In the genomic region with DNA sequence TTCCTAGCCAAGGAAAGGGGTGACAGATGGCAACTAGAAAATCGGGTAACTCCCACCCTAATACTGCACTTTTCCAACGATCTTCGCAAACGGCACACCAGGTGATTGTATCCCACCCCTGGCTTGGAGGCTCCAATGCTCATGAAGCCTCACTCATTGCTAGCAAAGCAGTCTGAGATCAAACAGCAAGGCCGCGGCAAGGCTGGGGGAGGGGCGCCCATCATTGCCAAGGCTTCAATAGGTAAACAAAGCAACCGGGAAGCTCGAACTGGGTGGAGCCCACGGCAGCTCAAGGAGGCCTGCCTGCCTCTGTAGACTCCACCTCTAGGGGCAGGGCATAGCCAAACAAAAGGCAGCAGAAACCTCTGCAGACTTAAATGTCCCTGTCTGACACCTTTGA, we compare ENCODE assay signal across 5 cellular contexts. TPM values are rescaled to one million over a fixed set of nuclear protein-coding genes. Genes with fewer than 3 reads are reported as not detected.
DNase-seq lines count a peak whose midpoint lies in the region; ATAC-seq, FAIRE-seq and TF ChIP-seq lines count a peak whose summit lies in the region.
"Not testable (repeated sequence)": the region's sequence is repeated elsewhere in the genome, so short reads cannot be mapped to it uniquely, and the experiment has no call there.

No MANE protein-coding gene starts in this region.

- peak overlapping the region; percentile 32; the same call in 1 of the 2 replicates for H3K4me2 ChIP-seq in K562 (ENCODE audit: insufficient read depth, low read length)
- not testable (repeated sequence) for H3K4me2 ChIP-seq in HepG2 (ENCODE audit: low read depth, low read length)

- H3K9me1 ChIP-seq in K562 (ENCODE audit: control insufficient read depth, insufficient read depth, low read length): not testable (repeated sequence)

- not testable (repeated sequence) for H3K4me1 ChIP-seq in NT2/D1 (ENCODE audit: insufficient read depth, insufficient read length); K562 (replicated peaks in 1 of 2; ENCODE audit: control insufficient read depth in 2 of 2, insufficient read depth in 2 of 2, low read length in 2 of 2); HepG2 (ENCODE audit: insufficient read depth, low read length)

- not testable (repeated sequence) for H3K27ac ChIP-seq in K562 (ENCODE audit: extremely low read depth, low read depth, low read length); HepG2 (ENCODE audit: extremely low read length, insufficient read depth, low read length)

- TF ChIP-seq EP300 in K562 (IDR thresholded peaks at IDR 0.05; ENCODE audit: low read length); HepG2 (IDR thresholded peaks at IDR 0.05; ENCODE audit: low read depth in 2 of 2, low read length in 2 of 2); HepG2 (CRISPR knock-in tag; IDR thresholded peaks at IDR 0.05; ENCODE audit: borderline replicate concordance): not testable (repeated sequence)

- intact Hi-C loops in K562 (cut with micrococcal nuclease); HepG2 (cut with micrococcal nuclease; ENCODE audit: unreplicated experiment); posterior vena cava (cut with DNase I): not testable (repeated sequence)

- BruUV-seq in K562 (replicated peaks; lab: Mats Ljungman, UMichigan); HepG2 (replicated peaks; lab: Mats Ljungman, UMichigan): not testable (repeated sequence)

- not testable (repeated sequence) for TF ChIP-seq CTCF in K562 (IDR thresholded peaks at IDR 0.05 in 2 of 3, conservative IDR thresholded peaks at IDR 0.05 in 1 of 3; ENCODE audit: insufficient read depth in 2 of 3, low read depth in 1 of 3, low read length in 3 of 3); HepG2 (CRISPR knock-in tag; IDR thresholded peaks at IDR 0.05)

- CTCF ChIA-PET in K562 (lab: Yijun Ruan, JAX; ENCODE audit: low intra/inter-chr PET ratio); HepG2 (lab: Yijun Ruan, JAX; ENCODE audit: low intra/inter-chr PET ratio, low total read pairs): not testable (repeated sequence)

- not testable (repeated sequence) for H3K9ac ChIP-seq in NT2/D1 (ENCODE audit: insufficient read length, low read depth); K562 (ENCODE audit: insufficient read depth in 1 of 2, low read depth in 2 of 2, low read length in 2 of 2); HepG2 (ENCODE audit: insufficient read depth, low read depth, low read length)

- DNase-seq in ELF-1 (ENCODE audit: low read depth, low spot score): peak; percentile 3
- peak; percentile 9 for DNase-seq in NT2/D1 (ENCODE audit: low read depth, low spot score)
- peak in 1 of 4 experiments; percentile 6 for DNase-seq in K562 (ENCODE audit: extremely low read depth in 1 of 4, low spot score in 3 of 4)
- not testable (repeated sequence) for DNase-seq in HepG2 (ENCODE audit: low spot score)
- peak; percentile 60 for DNase-seq in posterior vena cava (ENCODE audit: low spot score)

- not testable (repeated sequence) for H3K27me3 ChIP-seq in NT2/D1 (ENCODE audit: insufficient read depth, insufficient read length); K562 (ENCODE audit: control insufficient read depth in 2 of 2, insufficient read depth in 2 of 2, low read length in 2 of 2); HepG2 (ENCODE audit: control insufficient read depth in 1 of 2, insufficient read depth in 2 of 2, low read length in 2 of 2)

- in situ Hi-C loops in K562 (cut with MboI); HepG2 (cut with HindIII; ENCODE audit: extremely low pct_ligation_motif_present, low pct_unique_long_range_greater_than_20kb): not testable (repeated sequence)

- not testable (repeated sequence) for H3K4me3 ChIP-seq in NT2/D1 (ENCODE audit: insufficient read length, low read depth); K562; HepG2 (replicated peaks in 1 of 3; ENCODE audit: insufficient read depth in 1 of 3, low read depth in 2 of 3, low read length in 3 of 3)

- not testable (repeated sequence) for FAIRE-seq in K562 (lab: Jason Lieb, UNC); HepG2 (lab: Jason Lieb, UNC)

- 6% methylated on average over 9 of the region's 10 CpGs for WGBS in K562 (ENCODE audit: insufficient coverage, low coverage, missing lambda C conversion rate)
- WGBS in HepG2 (ENCODE audit: low lambda C conversion rate): 57% methylated on average over 10 of the region's 10 CpGs

- TF ChIP-seq POLR2A in K562 (conservative IDR thresholded peaks at IDR 0.05); HepG2 (IDR thresholded peaks at IDR 0.05; ENCODE audit: insufficient read depth in 1 of 2, low read depth in 2 of 2, low read length in 2 of 2): not testable (repeated sequence)

- not testable (repeated sequence) for H3K36me3 ChIP-seq in NT2/D1 (ENCODE audit: insufficient read depth, insufficient read length, low read length); K562 (ENCODE audit: control insufficient read depth, insufficient read depth, low read length); HepG2 (replicated peaks in 1 of 2; ENCODE audit: control insufficient read depth in 1 of 2, insufficient read depth in 2 of 2, low read length in 2 of 2)

- ATAC-seq in K562, HepG2: not testable (repeated sequence)

- not testable (repeated sequence) for TF ChIP-seq RAD21 in K562 (CRISPR knock-in tag; conservative IDR thresholded peaks at IDR 0.05 in 1 of 2, IDR thresholded peaks at IDR 0.05 in 1 of 2); HepG2 (CRISPR knock-in tag; IDR thresholded peaks at IDR 0.05)

- H3K9me3 ChIP-seq in NT2/D1 (ENCODE audit: insufficient read depth, low read length); K562 (replicated peaks; ENCODE audit: control insufficient read depth, insufficient read depth, low read depth, low read length): not testable (repeated sequence)
- H3K9me3 ChIP-seq in HepG2 (ENCODE audit: low read length): peaks cover 19% of the 10 kb centered on the region

- not testable (repeated sequence) for H4K20me1 ChIP-seq in K562 (replicated peaks; ENCODE audit: control insufficient read depth, insufficient read depth, low read length); HepG2 (ENCODE audit: insufficient read depth, low read length)

- peak overlapping the region; percentile 22; the same call in 1 of the 2 replicates for H2AFZ ChIP-seq in K562 (ENCODE audit: low read depth, low read length)
- H2AFZ ChIP-seq in HepG2 (ENCODE audit: low read length): not testable (repeated sequence)

- H3K79me2 ChIP-seq in K562 (ENCODE audit: control insufficient read depth, insufficient read depth, low read length); HepG2 (ENCODE audit: insufficient read depth, low read length): not testable (repeated sequence)

- POLR2A ChIA-PET in K562 (lab: Yijun Ruan, JAX); HepG2 (lab: Yijun Ruan, JAX): not testable (repeated sequence)

RNA-seq across cellular contexts. Expression of a gene that starts 53.8 kb away (rescaled TPM):
- 4.1 and 10.4 TPM in 2 replicates for total RNA-seq in K562 (2011; cell fraction: chromatin; rRNA removed; ENCODE audit: low replicate concordance)
- 1.7 and 3.8 TPM in 2 replicates for total RNA-seq in K562 (2011; cell fraction: nucleolus; rRNA removed)
- total RNA-seq in K562 (2011; cell fraction: nucleoplasm; rRNA removed): 8.8 and 16.9 TPM in 2 replicates
- total RNA-seq in K562 (2014; rRNA removed): 2.0 and 3.3 TPM in 2 replicates
- total RNA-seq in K562 (2014; rRNA removed; fragmentation: Illumina TruSeq; extraction: Trizol): 3.4 and 3.7 TPM in 2 replicates
- 2.4 and 2.7 TPM in 2 replicates for total RNA-seq in K562 (2015; rRNA removed; fragmentation: Illumina TruSeq; extraction: Trizol)
- 1.9 and 2.6 TPM in 2 replicates for total RNA-seq in K562 (2021)
- 0.66 and 3.3 TPM in 2 replicates for polyA plus RNA-seq in K562 (2011; rRNA removed)
- 0.16 and 0.76 TPM in 2 replicates for polyA plus RNA-seq in K562 (2011; cell fraction: cytosol; rRNA removed)
- polyA plus RNA-seq in K562 (2011; cell fraction: nucleus; rRNA removed): 0.79 and 3.4 TPM in 2 replicates
- 1.4 and 2.4 TPM in 2 replicates for polyA plus RNA-seq in K562 (2012)
- polyA plus RNA-seq in K562 (2014; fragmentation: Illumina TruSeq; extraction: Trizol): 1.4 and 3.0 TPM in 2 replicates
- 1 to 10 TPM; 1.8 to 2.1 TPM for polyA plus RNA-seq in K562 (2014; fragmentation: Nextera tagmentation; extraction: Ambion mirVana)
- polyA plus RNA-seq in K562 (2014; rRNA removed): 1.9 TPM in 2 replicates
- polyA minus RNA-seq in K562 (2011; rRNA and poly(A)+ RNA removed): 1.6 and 5.6 TPM in 2 replicates
- 0.76 TPM in 1 of 2 replicates, not detected in the other for polyA minus RNA-seq in K562 (2011; cell fraction: cytosol; rRNA and poly(A)+ RNA removed)
- 1.4 and 3.6 TPM in 2 replicates for polyA minus RNA-seq in K562 (2011; cell fraction: nucleus; rRNA and poly(A)+ RNA removed)
- total RNA-seq in HepG2 (2016; rRNA removed; fragmentation: Illumina TruSeq; extraction: Trizol): 1.5 and 1.9 TPM in 2 replicates
- total RNA-seq in HepG2 (2016; cell fraction: cytosol; rRNA removed; fragmentation: Illumina TruSeq; extraction: Trizol; ENCODE audit: low read depth): 0.62 and 0.71 TPM in 2 replicates
- 2.0 and 2.1 TPM in 2 replicates for total RNA-seq in HepG2 (2016; cell fraction: insoluble cytoplasmic fraction; rRNA removed; fragmentation: Illumina TruSeq; extraction: Trizol)
- 0.96 and 1.2 TPM in 2 replicates for total RNA-seq in HepG2 (2016; cell fraction: membrane; rRNA removed; fragmentation: Illumina TruSeq; extraction: Trizol)
- total RNA-seq in HepG2 (2016; cell fraction: nucleus; rRNA removed; fragmentation: Illumina TruSeq; extraction: Trizol): 3.3 and 4.1 TPM in 2 replicates
- polyA plus RNA-seq in HepG2 (2011; rRNA removed): 0.68 and 0.86 TPM in 2 replicates
- polyA plus RNA-seq in HepG2 (2011; cell fraction: cytosol; rRNA removed): 0.32 and 0.36 TPM in 2 replicates
- polyA plus RNA-seq in HepG2 (2011; cell fraction: nucleus; rRNA removed): 0.50 and 0.69 TPM in 2 replicates
- 0.43 and 0.71 TPM in 2 replicates for polyA plus RNA-seq in HepG2 (2012)
- polyA plus RNA-seq in HepG2 (2016; cell fraction: cytosol; fragmentation: Illumina TruSeq; extraction: Trizol; ENCODE audit: low read depth): 0.35 and 0.50 TPM in 2 replicates
- polyA plus RNA-seq in HepG2 (2016; cell fraction: insoluble cytoplasmic fraction; fragmentation: Illumina TruSeq; extraction: Trizol; ENCODE audit: low read depth): 1.5 and 1.9 TPM in 2 replicates
- polyA plus RNA-seq in HepG2 (2016; cell fraction: membrane; fragmentation: Illumina TruSeq; extraction: Trizol; ENCODE audit: low read depth): 0.60 and 0.72 TPM in 2 replicates
- 2.0 and 2.4 TPM in 2 replicates for polyA plus RNA-seq in HepG2 (2016; cell fraction: nucleus; fragmentation: Illumina TruSeq; extraction: Trizol; ENCODE audit: insufficient read depth, low read depth)
- polyA minus RNA-seq in HepG2 (2011; rRNA and poly(A)+ RNA removed; ENCODE audit: low replicate concordance): 0.76 and 3.2 TPM in 2 replicates
- 0.40 and 0.53 TPM in 2 replicates for polyA minus RNA-seq in HepG2 (2011; cell fraction: cytosol; rRNA and poly(A)+ RNA removed)
- 3.7 and 5.0 TPM in 2 replicates for polyA minus RNA-seq in HepG2 (2011; cell fraction: nucleus; rRNA and poly(A)+ RNA removed)
- total RNA-seq in posterior vena cava: 1 to 10 TPM; 4.4 to 5.6 TPM
